12 cellular contexts compared by ENCODE assay signal in the genomic region with DNA sequence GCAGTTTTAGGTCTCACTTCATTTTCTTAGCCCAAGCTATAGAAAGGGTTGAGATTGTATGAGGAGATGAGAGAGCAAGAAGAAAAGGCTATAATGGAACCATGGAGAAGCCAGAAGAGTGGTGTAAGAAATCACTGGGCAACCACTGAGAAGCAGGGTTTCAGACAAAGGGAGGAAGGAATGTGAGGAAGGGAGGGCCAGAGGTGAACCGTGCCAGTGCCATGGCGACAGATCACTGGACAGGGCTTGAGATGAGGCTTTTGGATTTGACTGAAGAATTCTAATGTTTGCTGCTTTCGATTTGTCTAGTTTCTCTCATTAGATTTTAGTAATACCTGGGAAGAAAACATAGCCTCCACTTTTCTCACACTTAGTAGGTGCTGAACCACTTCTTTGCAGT. TPM values are rescaled to one million over a fixed set of nuclear protein-coding genes. Genes with fewer than 3 reads are reported as not detected.
DNase-seq lines count a peak whose midpoint lies in the region; ATAC-seq and TF ChIP-seq lines count a peak whose summit lies in the region.
"Had no signal": no experiment of that assay in that cellular context is flagged by ENCODE, and none has a peak within 500 bp of the region (broad histone marks: within the 10 kb centered on the region; RNA-seq: fewer than 3 reads in every experiment).

No MANE protein-coding gene starts in this region.

- H3K4me3 ChIP-seq in suprapubic skin = no peak overlapping the region

- no peaks in the 10 kb centered on the region for H3K27me3 ChIP-seq in suprapubic skin

- H3K4me3 Mint-ChIP-seq in activated naive CD4-positive, alpha-beta T cell treated with anti-CD3 and anti-CD28 coated beads, Interleukin-2, amount 50 U/mL, for 24 hours = peak overlapping the region; percentile 66
- peak overlapping the region; percentile 12 for H3K4me3 Mint-ChIP-seq in activated naive CD8-positive, alpha-beta T cell treated with anti-CD3 and anti-CD28 coated beads for 36 hours

- peak overlapping the region; percentile 57 for H3K27ac ChIP-seq in suprapubic skin

- no peaks in the 10 kb centered on the region for H3K9me3 ChIP-seq in suprapubic skin
- H3K9me3 ChIP-seq: Caco-2 had no signal

- TF ChIP-seq EP300 in suprapubic skin (IDR thresholded peaks at IDR 0.05) = no peak

- TF ChIP-seq CTCF in suprapubic skin (IDR thresholded peaks at IDR 0.05) = no peak

- peaks cover 91% of the 10 kb centered on the region for H3K4me1 Mint-ChIP-seq in activated naive CD4-positive, alpha-beta T cell treated with anti-CD3 and anti-CD28 coated beads, Interleukin-2, amount 50 U/mL, for 24 hours
- peaks cover 63% of the 10 kb centered on the region for H3K4me1 Mint-ChIP-seq in activated naive CD8-positive, alpha-beta T cell treated with anti-CD3 and anti-CD28 coated beads for 36 hours

- ATAC-seq in left colon (peak; percentile 25), GM21786 (IDR thresholded peaks at IDR 0.05; ENCODE audit: unreplicated experiment) (no peak), HG02759 (IDR thresholded peaks at IDR 0.05; ENCODE audit: unreplicated experiment) (no peak)

- H3K36me3 ChIP-seq in suprapubic skin = peaks cover 11% of the 10 kb centered on the region

- no peak for DNase-seq in activated naive CD4-positive, alpha-beta T cell treated with anti-CD3 and anti-CD28 coated beads, Interleukin-2, amount 50 U/mL, for 16 hours
- DNase-seq in activated naive CD8-positive, alpha-beta T cell treated with anti-CD3 and anti-CD28 coated beads for 36 hours = no peak
- DNase-seq in left colon (no peak), suprapubic skin (ENCODE audit: low spot score in 2 of 2) (no peak), DMS79 (lab: John Stamatoyannopoulos, UW) (no peak)
- DNase-seq: Caco-2, cortex of kidney, NCI-H524 had no signal

- intact Hi-C loops in left colon (cut with DNase I, micrococcal nuclease) = no loop called here

- 72% methylated on average over 3 of the region's 3 CpGs for WGBS in suprapubic skin

- TF ChIP-seq POLR2A in suprapubic skin (IDR thresholded peaks at IDR 0.05) = no peak

- peaks cover 22% of the 10 kb centered on the region for H3K36me3 Mint-ChIP-seq in activated naive CD4-positive, alpha-beta T cell treated with anti-CD3 and anti-CD28 coated beads, Interleukin-2, amount 50 U/mL, for 24 hours
- H3K36me3 Mint-ChIP-seq in activated naive CD8-positive, alpha-beta T cell treated with anti-CD3 and anti-CD28 coated beads for 36 hours = peaks cover 60% of the 10 kb centered on the region

- H3K27ac Mint-ChIP-seq in activated naive CD4-positive, alpha-beta T cell treated with anti-CD3 and anti-CD28 coated beads, Interleukin-2, amount 50 U/mL, for 24 hours = peak overlapping the region; percentile 93
- peak overlapping the region; percentile 77 for H3K27ac Mint-ChIP-seq in activated naive CD8-positive, alpha-beta T cell treated with anti-CD3 and anti-CD28 coated beads for 36 hours

- H3K9me3 Mint-ChIP-seq in activated naive CD4-positive, alpha-beta T cell treated with anti-CD3 and anti-CD28 coated beads, Interleukin-2, amount 50 U/mL, for 24 hours = no peaks in the 10 kb centered on the region
- H3K9me3 Mint-ChIP-seq in activated naive CD8-positive, alpha-beta T cell treated with anti-CD3 and anti-CD28 coated beads for 36 hours = peaks cover 1% of the 10 kb centered on the region

- no peaks in the 10 kb centered on the region for H3K27me3 Mint-ChIP-seq in activated naive CD4-positive, alpha-beta T cell treated with anti-CD3 and anti-CD28 coated beads, Interleukin-2, amount 50 U/mL, for 24 hours
- H3K27me3 Mint-ChIP-seq in activated naive CD8-positive, alpha-beta T cell treated with anti-CD3 and anti-CD28 coated beads for 36 hours = no peaks in the 10 kb centered on the region

- H3K4me1 ChIP-seq in suprapubic skin = peaks cover 14% of the 10 kb centered on the region
- H3K4me1 ChIP-seq: Caco-2 had no signal

RNA-seq across cellular contexts. Expression of a gene that starts 6.3 kb away (rescaled TPM):
- total RNA-seq in activated naive CD8-positive, alpha-beta T cell treated with anti-CD3 and anti-CD28 coated beads for 36 hours = 1 to 10 TPM; 4.3 to 4.5 TPM
- total RNA-seq in left colon = 1 to 10 TPM; 2.5 to 6.4 TPM
- 1 to 10 TPM; 2.3 to 7.0 (median 4.4) TPM for total RNA-seq in suprapubic skin
- total RNA-seq: Caco-2 had no signal

RNA-seq across cellular contexts. Expression of a gene that starts 55.3 kb away (rescaled TPM):
- 10 to 100 TPM; 16.9 to 17.6 TPM for total RNA-seq in activated naive CD8-positive, alpha-beta T cell treated with anti-CD3 and anti-CD28 coated beads for 36 hours
- total RNA-seq in left colon (under 1 TPM in 1 of 2 donors, not detected in 1; 0.59 TPM), suprapubic skin (not detected)
- total RNA-seq: Caco-2, lower leg skin had no signal

Comparison
In these comparisons a context has a peak if more than half of its experiments do, and no peak if none do; other contexts are left out.
1. RNA of a gene that starts 55.3 kb away (total RNA-seq): 16.9 to 17.6 TPM in activated naive CD8-positive, alpha-beta T cell treated with anti-CD3 and anti-CD28 coated beads for 36 hours; 0.59 TPM in left colon and not detected in suprapubic skin; every median in the first group is over 10 times any median in the second.